ENCODE assay signal across 1 cellular context in the genomic region with DNA sequence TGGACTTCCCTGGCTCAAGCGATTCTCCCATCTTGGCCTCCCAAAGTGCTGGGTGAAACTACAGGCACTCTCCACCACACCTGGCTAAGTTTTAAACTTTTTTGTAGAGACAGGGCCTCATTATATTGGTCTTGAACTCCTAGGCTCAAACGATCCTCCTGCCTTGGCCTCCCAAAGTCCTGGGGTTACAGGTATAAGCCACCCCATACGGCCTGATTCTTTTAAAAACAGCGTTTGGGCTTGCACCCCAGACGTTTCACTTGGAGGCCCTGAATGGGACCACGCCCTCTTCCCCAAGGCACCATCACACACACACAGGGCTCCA.
TF ChIP-seq lines count a peak whose summit lies in the region.

No MANE protein-coding gene starts in this region.

TF ChIP-seq in HepG2, 621 proteins besides CTCF, POLR2A, EP300 and RAD21:
- TF ChIP-seq U2AF2 (IDR thresholded peaks at IDR 0.05; ENCODE audit: low read depth, low read length) (no peak), KAT8 (CRISPR knock-in tag; IDR thresholded peaks at IDR 0.05) (no peak), ELF1 (CRISPR knock-in tag; IDR thresholded peaks at IDR 0.05) (0 out of 2 replicates have a peak, but pooled peaks have one; percentile 29), ERF (CRISPR knock-in tag; IDR thresholded peaks at IDR 0.05) (no peak), SIX4 (CRISPR knock-in tag; IDR thresholded peaks at IDR 0.05) (no peak), CBX1 (IDR thresholded peaks at IDR 0.05; ENCODE audit: low read depth) (no peak), LCORL (IDR thresholded peaks at IDR 0.05) (no peak), LCORL (CRISPR knock-in tag; IDR thresholded peaks at IDR 0.05) (no peak), PHF21A (CRISPR knock-in tag; IDR thresholded peaks at IDR 0.05) (0 out of 2 replicates have a peak, but pooled peaks have one; percentile 27), ZNF788 (CRISPR knock-in tag; IDR thresholded peaks at IDR 0.05; ENCODE audit: borderline replicate concordance) (0 out of 2 replicates have a peak, but pooled peaks have one; percentile 20), TCF12 (IDR thresholded peaks at IDR 0.05) (no peak), TCF12 (CRISPR knock-in tag; IDR thresholded peaks at IDR 0.05) (0 out of 2 replicates have a peak, but pooled peaks have one; percentile 8), ZNF598 (CRISPR knock-in tag; IDR thresholded peaks at IDR 0.05; ENCODE audit: borderline replicate concordance) (0 out of 2 replicates have a peak, but pooled peaks have one; percentile 10), MAZ (IDR thresholded peaks at IDR 0.05; ENCODE audit: borderline replicate concordance, low read depth, low read length) (no peak), MAZ (CRISPR knock-in tag; IDR thresholded peaks at IDR 0.05; ENCODE audit: low read depth) (0 out of 2 replicates have a peak, but pooled peaks have one; percentile 23), EED (CRISPR knock-in tag; IDR thresholded peaks at IDR 0.05) (0 out of 2 replicates have a peak, but pooled peaks have one; percentile 35)
- TF ChIP-seq, protein P1, sequence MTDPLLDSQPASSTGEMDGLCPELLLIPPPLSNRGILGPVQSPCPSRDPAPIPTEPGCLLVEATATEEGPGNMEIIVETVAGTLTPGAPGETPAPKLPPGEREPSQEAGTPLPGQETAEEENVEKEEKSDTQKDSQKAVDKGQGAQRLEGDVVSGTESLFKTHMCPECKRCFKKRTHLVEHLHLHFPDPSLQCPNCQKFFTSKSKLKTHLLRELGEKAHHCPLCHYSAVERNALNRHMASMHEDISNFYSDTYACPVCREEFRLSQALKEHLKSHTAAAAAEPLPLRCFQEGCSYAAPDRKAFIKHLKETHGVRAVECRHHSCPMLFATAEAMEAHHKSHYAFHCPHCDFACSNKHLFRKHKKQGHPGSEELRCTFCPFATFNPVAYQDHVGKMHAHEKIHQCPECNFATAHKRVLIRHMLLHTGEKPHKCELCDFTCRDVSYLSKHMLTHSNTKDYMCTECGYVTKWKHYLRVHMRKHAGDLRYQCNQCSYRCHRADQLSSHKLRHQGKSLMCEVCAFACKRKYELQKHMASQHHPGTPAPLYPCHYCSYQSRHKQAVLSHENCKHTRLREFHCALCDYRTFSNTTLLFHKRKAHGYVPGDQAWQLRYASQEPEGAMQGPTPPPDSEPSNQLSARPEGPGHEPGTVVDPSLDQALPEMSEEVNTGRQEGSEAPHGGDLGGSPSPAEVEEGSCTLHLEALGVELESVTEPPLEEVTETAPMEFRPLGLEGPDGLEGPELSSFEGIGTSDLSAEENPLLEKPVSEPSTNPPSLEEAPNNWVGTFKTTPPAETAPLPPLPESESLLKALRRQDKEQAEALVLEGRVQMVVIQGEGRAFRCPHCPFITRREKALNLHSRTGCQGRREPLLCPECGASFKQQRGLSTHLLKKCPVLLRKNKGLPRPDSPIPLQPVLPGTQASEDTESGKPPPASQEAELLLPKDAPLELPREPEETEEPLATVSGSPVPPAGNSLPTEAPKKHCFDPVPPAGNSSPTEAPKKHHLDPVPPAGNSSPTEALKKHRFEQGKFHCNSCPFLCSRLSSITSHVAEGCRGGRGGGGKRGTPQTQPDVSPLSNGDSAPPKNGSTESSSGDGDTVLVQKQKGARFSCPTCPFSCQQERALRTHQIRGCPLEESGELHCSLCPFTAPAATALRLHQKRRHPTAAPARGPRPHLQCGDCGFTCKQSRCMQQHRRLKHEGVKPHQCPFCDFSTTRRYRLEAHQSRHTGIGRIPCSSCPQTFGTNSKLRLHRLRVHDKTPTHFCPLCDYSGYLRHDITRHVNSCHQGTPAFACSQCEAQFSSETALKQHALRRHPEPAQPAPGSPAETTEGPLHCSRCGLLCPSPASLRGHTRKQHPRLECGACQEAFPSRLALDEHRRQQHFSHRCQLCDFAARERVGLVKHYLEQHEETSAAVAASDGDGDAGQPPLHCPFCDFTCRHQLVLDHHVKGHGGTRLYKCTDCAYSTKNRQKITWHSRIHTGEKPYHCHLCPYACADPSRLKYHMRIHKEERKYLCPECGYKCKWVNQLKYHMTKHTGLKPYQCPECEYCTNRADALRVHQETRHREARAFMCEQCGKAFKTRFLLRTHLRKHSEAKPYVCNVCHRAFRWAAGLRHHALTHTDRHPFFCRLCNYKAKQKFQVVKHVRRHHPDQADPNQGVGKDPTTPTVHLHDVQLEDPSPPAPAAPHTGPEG (CRISPR knock-in tag; IDR thresholded peaks at IDR 0.05) = no peak
- TF ChIP-seq, protein P2, sequence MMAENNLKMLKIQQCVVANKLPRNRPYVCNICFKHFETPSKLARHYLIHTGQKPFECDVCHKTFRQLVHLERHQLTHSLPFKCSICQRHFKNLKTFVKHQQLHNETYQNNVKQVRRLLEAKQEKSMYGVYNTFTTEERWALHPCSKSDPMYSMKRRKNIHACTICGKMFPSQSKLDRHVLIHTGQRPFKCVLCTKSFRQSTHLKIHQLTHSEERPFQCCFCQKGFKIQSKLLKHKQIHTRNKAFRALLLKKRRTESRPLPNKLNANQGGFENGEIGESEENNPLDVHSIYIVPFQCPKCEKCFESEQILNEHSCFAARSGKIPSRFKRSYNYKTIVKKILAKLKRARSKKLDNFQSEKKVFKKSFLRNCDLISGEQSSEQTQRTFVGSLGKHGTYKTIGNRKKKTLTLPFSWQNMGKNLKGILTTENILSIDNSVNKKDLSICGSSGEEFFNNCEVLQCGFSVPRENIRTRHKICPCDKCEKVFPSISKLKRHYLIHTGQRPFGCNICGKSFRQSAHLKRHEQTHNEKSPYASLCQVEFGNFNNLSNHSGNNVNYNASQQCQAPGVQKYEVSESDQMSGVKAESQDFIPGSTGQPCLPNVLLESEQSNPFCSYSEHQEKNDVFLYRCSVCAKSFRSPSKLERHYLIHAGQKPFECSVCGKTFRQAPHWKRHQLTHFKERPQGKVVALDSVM (CRISPR knock-in tag; IDR thresholded peaks at IDR 0.05) = peak; percentile 45; the same call in 1 of the 2 replicates
- TF ChIP-seq, protein P3, sequence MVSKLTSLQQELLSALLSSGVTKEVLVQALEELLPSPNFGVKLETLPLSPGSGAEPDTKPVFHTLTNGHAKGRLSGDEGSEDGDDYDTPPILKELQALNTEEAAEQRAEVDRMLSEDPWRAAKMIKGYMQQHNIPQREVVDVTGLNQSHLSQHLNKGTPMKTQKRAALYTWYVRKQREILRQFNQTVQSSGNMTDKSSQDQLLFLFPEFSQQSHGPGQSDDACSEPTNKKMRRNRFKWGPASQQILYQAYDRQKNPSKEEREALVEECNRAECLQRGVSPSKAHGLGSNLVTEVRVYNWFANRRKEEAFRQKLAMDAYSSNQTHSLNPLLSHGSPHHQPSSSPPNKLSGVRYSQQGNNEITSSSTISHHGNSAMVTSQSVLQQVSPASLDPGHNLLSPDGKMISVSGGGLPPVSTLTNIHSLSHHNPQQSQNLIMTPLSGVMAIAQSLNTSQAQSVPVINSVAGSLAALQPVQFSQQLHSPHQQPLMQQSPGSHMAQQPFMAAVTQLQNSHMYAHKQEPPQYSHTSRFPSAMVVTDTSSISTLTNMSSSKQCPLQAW (CRISPR knock-in tag; IDR thresholded peaks at IDR 0.05) = 0 out of 2 replicates have a peak, but pooled peaks have one; percentile 19
- TF ChIP-seq, protein P4, sequence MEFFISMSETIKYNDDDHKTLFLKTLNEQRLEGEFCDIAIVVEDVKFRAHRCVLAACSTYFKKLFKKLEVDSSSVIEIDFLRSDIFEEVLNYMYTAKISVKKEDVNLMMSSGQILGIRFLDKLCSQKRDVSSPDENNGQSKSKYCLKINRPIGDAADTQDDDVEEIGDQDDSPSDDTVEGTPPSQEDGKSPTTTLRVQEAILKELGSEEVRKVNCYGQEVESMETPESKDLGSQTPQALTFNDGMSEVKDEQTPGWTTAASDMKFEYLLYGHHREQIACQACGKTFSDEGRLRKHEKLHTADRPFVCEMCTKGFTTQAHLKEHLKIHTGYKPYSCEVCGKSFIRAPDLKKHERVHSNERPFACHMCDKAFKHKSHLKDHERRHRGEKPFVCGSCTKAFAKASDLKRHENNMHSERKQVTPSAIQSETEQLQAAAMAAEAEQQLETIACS (CRISPR knock-in tag; IDR thresholded peaks at IDR 0.05) = 0 out of 2 replicates have a peak, but pooled peaks have one; percentile 5
- TF ChIP-seq, protein P5, sequence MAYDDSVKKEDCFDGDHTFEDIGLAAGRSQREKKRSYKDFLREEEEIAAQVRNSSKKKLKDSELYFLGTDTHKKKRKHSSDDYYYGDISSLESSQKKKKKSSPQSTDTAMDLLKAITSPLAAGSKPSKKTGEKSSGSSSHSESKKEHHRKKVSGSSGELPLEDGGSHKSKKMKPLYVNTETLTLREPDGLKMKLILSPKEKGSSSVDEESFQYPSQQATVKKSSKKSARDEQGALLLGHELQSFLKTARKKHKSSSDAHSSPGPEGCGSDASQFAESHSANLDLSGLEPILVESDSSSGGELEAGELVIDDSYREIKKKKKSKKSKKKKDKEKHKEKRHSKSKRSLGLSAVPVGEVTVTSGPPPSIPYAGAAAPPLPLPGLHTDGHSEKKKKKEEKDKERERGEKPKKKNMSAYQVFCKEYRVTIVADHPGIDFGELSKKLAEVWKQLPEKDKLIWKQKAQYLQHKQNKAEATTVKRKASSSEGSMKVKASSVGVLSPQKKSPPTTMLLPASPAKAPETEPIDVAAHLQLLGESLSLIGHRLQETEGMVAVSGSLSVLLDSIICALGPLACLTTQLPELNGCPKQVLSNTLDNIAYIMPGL (CRISPR knock-in tag; IDR thresholded peaks at IDR 0.05; ENCODE audit: borderline replicate concordance in 1 of 2, low read depth in 1 of 2) = peak in 1 of 2 experiments; percentile 51; a peak in 1 of 4 replicates
- TF ChIP-seq, protein P6, sequence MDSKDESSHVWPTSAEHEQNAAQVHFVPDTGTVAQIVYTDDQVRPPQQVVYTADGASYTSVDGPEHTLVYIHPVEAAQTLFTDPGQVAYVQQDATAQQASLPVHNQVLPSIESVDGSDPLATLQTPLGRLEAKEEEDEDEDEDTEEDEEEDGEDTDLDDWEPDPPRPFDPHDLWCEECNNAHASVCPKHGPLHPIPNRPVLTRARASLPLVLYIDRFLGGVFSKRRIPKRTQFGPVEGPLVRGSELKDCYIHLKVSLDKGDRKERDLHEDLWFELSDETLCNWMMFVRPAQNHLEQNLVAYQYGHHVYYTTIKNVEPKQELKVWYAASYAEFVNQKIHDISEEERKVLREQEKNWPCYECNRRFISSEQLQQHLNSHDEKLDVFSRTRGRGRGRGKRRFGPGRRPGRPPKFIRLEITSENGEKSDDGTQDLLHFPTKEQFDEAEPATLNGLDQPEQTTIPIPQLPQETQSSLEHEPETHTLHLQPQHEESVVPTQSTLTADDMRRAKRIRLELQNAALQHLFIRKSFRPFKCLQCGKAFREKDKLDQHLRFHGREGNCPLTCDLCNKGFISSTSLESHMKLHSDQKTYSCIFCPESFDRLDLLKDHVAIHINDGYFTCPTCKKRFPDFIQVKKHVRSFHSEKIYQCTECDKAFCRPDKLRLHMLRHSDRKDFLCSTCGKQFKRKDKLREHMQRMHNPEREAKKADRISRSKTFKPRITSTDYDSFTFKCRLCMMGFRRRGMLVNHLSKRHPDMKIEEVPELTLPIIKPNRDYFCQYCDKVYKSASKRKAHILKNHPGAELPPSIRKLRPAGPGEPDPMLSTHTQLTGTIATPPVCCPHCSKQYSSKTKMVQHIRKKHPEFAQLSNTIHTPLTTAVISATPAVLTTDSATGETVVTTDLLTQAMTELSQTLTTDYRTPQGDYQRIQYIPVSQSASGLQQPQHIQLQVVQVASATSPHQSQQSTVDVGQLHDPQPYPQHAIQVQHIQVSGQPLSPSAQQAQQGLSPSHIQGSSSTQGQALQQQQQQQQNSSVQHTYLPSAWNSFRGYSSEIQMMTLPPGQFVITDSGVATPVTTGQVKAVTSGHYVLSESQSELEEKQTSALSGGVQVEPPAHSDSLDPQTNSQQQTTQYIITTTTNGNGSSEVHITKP (CRISPR knock-in tag; IDR thresholded peaks at IDR 0.05; ENCODE audit: low read depth) = no peak
